In genomic region chr12:2194060-2194459, GRCh38 we compare ENCODE assay signal across 1 cellular context.
TF ChIP-seq lines count a peak whose summit lies in the region.

No MANE protein-coding gene starts in this region.

TF ChIP-seq in H1, 55 proteins besides CTCF, POLR2A, EP300 and RAD21:
- TF ChIP-seq CTBP2 (IDR thresholded peaks at IDR 0.05; ENCODE audit: borderline replicate concordance, insufficient read depth, insufficient read length, low read length) (no peak), BACH1 (IDR thresholded peaks at IDR 0.05; ENCODE audit: low read length) (no peak), KDM5A (IDR thresholded peaks at IDR 0.05; ENCODE audit: low read length) (no peak), SIRT6 (IDR thresholded peaks at IDR 0.05; ENCODE audit: low read length) (no peak), CHD7 (IDR thresholded peaks at IDR 0.05; ENCODE audit: insufficient replicate concordance, low read length) (no peak), ATF2 (IDR thresholded peaks at IDR 0.05; ENCODE audit: low read length) (no peak), CBX5 (IDR thresholded peaks at IDR 0.05; ENCODE audit: low read depth, low read length) (no peak), HDAC2 (IDR thresholded peaks at IDR 0.05; ENCODE audit: borderline replicate concordance in 1 of 2, low read depth in 2 of 2, low read length in 2 of 2) (no peak)
- TF ChIP-seq, protein P1, sequence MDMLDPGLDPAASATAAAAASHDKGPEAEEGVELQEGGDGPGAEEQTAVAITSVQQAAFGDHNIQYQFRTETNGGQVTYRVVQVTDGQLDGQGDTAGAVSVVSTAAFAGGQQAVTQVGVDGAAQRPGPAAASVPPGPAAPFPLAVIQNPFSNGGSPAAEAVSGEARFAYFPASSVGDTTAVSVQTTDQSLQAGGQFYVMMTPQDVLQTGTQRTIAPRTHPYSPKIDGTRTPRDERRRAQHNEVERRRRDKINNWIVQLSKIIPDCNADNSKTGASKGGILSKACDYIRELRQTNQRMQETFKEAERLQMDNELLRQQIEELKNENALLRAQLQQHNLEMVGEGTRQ (IDR thresholded peaks at IDR 0.05; ENCODE audit: low read length): no peak
